ENCODE assay signal across 16 cellular contexts in genomic region chr10:122485670-122486069, GRCh38. TPM values are rescaled to one million over a fixed set of nuclear protein-coding genes. Genes with fewer than 3 reads are reported as not detected.
A peak's percentile ranks its signal among the peaks of the same experiment; 100 is the strongest.
DNase-seq lines count a peak whose midpoint lies in the region; ATAC-seq and TF ChIP-seq lines count a peak whose summit lies in the region.
"Had no signal": no experiment of that assay in that cellular context is flagged by ENCODE, and none has a peak within 500 bp of the region (broad histone marks: within the 10 kb centered on the region; RNA-seq: fewer than 3 reads in every experiment).

No MANE protein-coding gene starts in this region.

- intact Hi-C loops in breast epithelium (cut with DNase I; ENCODE audit: low total_unique reads), result no loop called here

- DNase-seq in DMS 273 (lab: John Stamatoyannopoulos, UW; ENCODE audit: unreplicated experiment) (peak; percentile 3), DMS 273 treated with DMSO at 0.1 percent for 48 hours (lab: John Stamatoyannopoulos, UW) (no peak), breast epithelium (ENCODE audit: low spot score in 2 of 2) (no peak), hippocampal formation (lab: John Stamatoyannopoulos, UW) (peak; percentile 44 to 63), hepatic stellate cell (ENCODE audit: low spot score) (no peak)
- DNase-seq: activated naive CD4-positive, alpha-beta T cell; NCI-H1694 treated with DMSO at 0.1 percent for 48 hours; NK-92 treated with Interleukin-12 subunit alpha and Interleukin-12 subunit beta, amount 100 ng/mL, for 24 hours had no signal

- H3K27ac ChIP-seq in breast epithelium (peak overlapping the region; percentile 29 to 74), temporal lobe (ENCODE audit: low read depth, low read length) (peak overlapping the region; percentile 90)
- H3K27ac ChIP-seq: 22Rv1 had no signal

- no peak for TF ChIP-seq CTCF in breast epithelium (IDR thresholded peaks at IDR 0.05)

- no peak for ATAC-seq in GM18861 (IDR thresholded peaks at IDR 0.05; ENCODE audit: unreplicated experiment)
- ATAC-seq in HG02642 (IDR thresholded peaks at IDR 0.05; ENCODE audit: poor library complexity, unreplicated experiment), result no peak

- no peaks in the 10 kb centered on the region for H3K9me3 ChIP-seq in breast epithelium

- H3K27me3 ChIP-seq in breast epithelium, result no peaks in the 10 kb centered on the region

- TF ChIP-seq POLR2A in breast epithelium (IDR thresholded peaks at IDR 0.05), result no peak

- H3K4me1 ChIP-seq in breast epithelium, result no peaks in the 10 kb centered on the region

- peak overlapping the region in 1 of 3 donors; percentile 8 for H3K4me3 ChIP-seq in breast epithelium
- H3K4me3 ChIP-seq: lung had no signal

- H3K36me3 ChIP-seq in breast epithelium, result no peaks in the 10 kb centered on the region

RNA-seq across cellular contexts. Expression of gene HTRA1, which starts 24.3 kb away (rescaled TPM):
- total RNA-seq in breast epithelium (100 to 1,000 TPM; 116 to 347 (median 152) TPM), temporal lobe (46.7 TPM)
- total RNA-seq: T-helper 1 cell treated with Interleukin-12 subunit alpha and Interleukin-12 subunit beta and Interleukin-4 antibody, amounts not matched to agents 30 ng/mL and 1 ng/mL, for 36 hours had no signal

RNA-seq across cellular contexts. Expression of gene ARMS2, which starts 31.2 kb away (rescaled TPM):
- not detected for total RNA-seq in breast epithelium
- not detected for total RNA-seq in temporal lobe
- total RNA-seq: H4; lung; posterior vena cava; T-helper 1 cell treated with Interleukin-12 subunit alpha and Interleukin-12 subunit beta and Interleukin-4 antibody, amounts not matched to agents 30 ng/mL and 1 ng/mL, for 36 hours had no signal

Comparison
In these comparisons a context has a peak if more than half of its experiments do, and no peak if none do; other contexts are left out.
1. DNase-seq: peak in DMS 273 (single experiment) and hippocampal formation (2 of 2); none in DMS 273 treated with DMSO at 0.1 percent for 48 hours (single experiment), breast epithelium (0 of 2) and hepatic stellate cell (single experiment).